In the genomic region with DNA sequence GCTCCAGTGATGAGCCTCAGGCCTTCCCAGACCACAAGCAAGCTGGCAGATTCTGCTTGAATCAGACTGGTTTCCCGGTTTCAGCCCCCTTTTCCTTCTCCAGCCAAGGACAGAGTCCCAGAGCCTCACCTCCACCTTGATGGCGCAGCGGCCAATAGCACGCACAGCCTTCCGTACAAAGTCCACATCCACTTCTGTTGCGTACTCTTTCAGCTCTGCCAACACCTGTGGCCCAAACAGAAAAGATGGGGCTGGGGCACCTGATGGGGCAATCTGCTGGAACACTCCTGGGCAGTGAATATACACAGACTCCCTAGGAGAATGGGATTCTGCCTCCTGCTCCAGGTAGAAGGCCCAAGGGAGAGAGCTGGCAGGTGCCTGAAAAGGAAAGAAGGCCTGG, we compare ENCODE assay signal across 16 cellular contexts. TPM values are rescaled to one million over a fixed set of nuclear protein-coding genes. Genes with fewer than 3 reads are reported as not detected.
"Had no signal": no experiment of that assay in that cellular context is flagged by ENCODE, and none has a peak within 500 bp of the region (broad histone marks: within the 10 kb centered on the region; RNA-seq: fewer than 3 reads in every experiment).

No MANE protein-coding gene starts in this region.

- H3K4me1 Mint-ChIP-seq: central memory CD8-positive, alpha-beta T cell; immature natural killer cell had no signal

- H3K4me3 ChIP-seq: right atrium auricular region, smooth muscle cell, tibial artery, upper lobe of right lung, vagina had no signal

- H3K4me1 ChIP-seq: right atrium auricular region, upper lobe of right lung, vagina had no signal

- DNase-seq: effector memory CD4-positive, alpha-beta T cell; immature natural killer cell; left ventricle myocardium superior; mammary epithelial cell; occipital lobe; stimulated activated CD4-positive, alpha-beta T cell treated with anti-CD3 and anti-CD28 coated beads, Interleukin-2, amount 100 ng/mL, for 48 hours; tibial artery; upper lobe of right lung had no signal

- H3K4me3 Mint-ChIP-seq: central memory CD8-positive, alpha-beta T cell; immature natural killer cell; nephron; stimulated activated naive CD8-positive, alpha-beta T cell treated with anti-CD3 and anti-CD28 coated beads, Interleukin-15, Interleukin-2, amounts not matched to agents 100 ng/mL and 50 ng/mL, for 24 hours had no signal

- H3K9me3 Mint-ChIP-seq: central memory CD8-positive, alpha-beta T cell; immature natural killer cell; nephron; stimulated activated naive CD8-positive, alpha-beta T cell treated with anti-CD3 and anti-CD28 coated beads, Interleukin-15, Interleukin-2, amounts not matched to agents 100 ng/mL and 50 ng/mL, for 24 hours had no signal

- H3K9me3 ChIP-seq: right atrium auricular region, tibial artery, upper lobe of right lung, vagina had no signal

- H3K27me3 ChIP-seq: right atrium auricular region, tibial artery, upper lobe of right lung, vagina had no signal

- H3K27ac ChIP-seq: right atrium auricular region, tibial artery, upper lobe of right lung, vagina had no signal

- H3K4me2 ChIP-seq: smooth muscle cell had no signal

- ATAC-seq: esophagus mucosa, left ventricle myocardium superior, upper lobe of right lung had no signal

- H3K27me3 Mint-ChIP-seq: central memory CD8-positive, alpha-beta T cell; stimulated activated naive CD8-positive, alpha-beta T cell treated with anti-CD3 and anti-CD28 coated beads, Interleukin-15, Interleukin-2, amounts not matched to agents 100 ng/mL and 50 ng/mL, for 24 hours had no signal

- H3K27ac Mint-ChIP-seq: immature natural killer cell; nephron; stimulated activated naive CD8-positive, alpha-beta T cell treated with anti-CD3 and anti-CD28 coated beads, Interleukin-15, Interleukin-2, amounts not matched to agents 100 ng/mL and 50 ng/mL, for 24 hours had no signal

RNA-seq across cellular contexts. Expression of gene RASL10A, which starts 35.5 kb away (rescaled TPM):
- total RNA-seq: fibroblast of lung, smooth muscle cell, vagina had no signal
